ENCODE assay signal across 8 cellular contexts in genomic region chr3:46078712-46079400, GRCh38. TPM values are rescaled to one million over a fixed set of nuclear protein-coding genes. Genes with fewer than 3 reads are reported as not detected.
DNase-seq lines count a peak whose midpoint lies in the region; TF ChIP-seq lines count a peak whose summit lies in the region.

No MANE protein-coding gene starts in this region.

- CTCF ChIA-PET in Calu3 (lab: Charles Lee), result interaction anchor here (0.7 to 2.2 kb wide), 4 partner anchors 14 to 136 kb away, joined by 3 to 9 read pairs (median 4); partner anchors contain the start of gene CCR1
- CTCF ChIA-PET in SK-N-SH (lab: Yijun Ruan, JAX), result interaction anchor here (0.5 to 8.9 kb wide), 85 partner anchors 10 to 1120 kb away, joined by 3 to 280 read pairs (median 4); partner anchors contain the start of genes CXCR6, FYCO1 and XCR1
- CTCF ChIA-PET in activated naive CD4-positive, alpha-beta T cell treated with anti-CD3 and anti-CD28 coated beads for 36 hours (lab: Charles Lee), result interaction anchor here (0.6 to 8.5 kb wide), 58 partner anchors 8 to 566 kb away, joined by 3 to 263 read pairs (median 4); partner anchors contain the start of genes CCR5, CXCR6 and XCR1

- no TSS peak for BruUV-seq in Calu3 (replicated peaks; lab: Mats Ljungman, UMichigan)

- H3F3A ChIP-seq in SK-N-SH (replicated peaks; ENCODE audit: insufficient read depth), result no peaks in the 10 kb centered on the region

- peak overlapping the region in 1 of 2 experiments; percentile 24; a peak in 1 of 4 replicates for H3K4me3 ChIP-seq in SK-N-SH (ENCODE audit: low read depth in 2 of 2, low read length in 1 of 2)
- peak overlapping the region in 1 of 4 donors; percentile 27 for H3K4me3 ChIP-seq in transverse colon

- 44% methylated on average over 3 of the region's 11 CpGs for WGBS in SK-N-SH (ENCODE audit: low lambda C conversion rate)
- 8 to 33% methylated on average over 3 to 11 of the region's 11 CpGs for WGBS in transverse colon (ENCODE audit: low coverage in 1 of 2), 2 donors

- no peak overlapping the region for H3K9ac ChIP-seq in SK-N-SH

- no peaks in the 10 kb centered on the region for H3K9me2 ChIP-seq in SK-N-SH

- H3K79me2 ChIP-seq in SK-N-SH (ENCODE audit: insufficient read depth), result no peaks in the 10 kb centered on the region

- H3K27me3 Mint-ChIP-seq in Calu3 (ENCODE audit: unreplicated experiment), result no peaks in the 10 kb centered on the region
- H3K27me3 Mint-ChIP-seq in activated naive CD4-positive, alpha-beta T cell treated with anti-CD3 and anti-CD28 coated beads for 36 hours (ENCODE audit: low read depth), result peaks cover 14% of the 10 kb centered on the region

- TF ChIP-seq EP300 in SK-N-SH (IDR thresholded peaks at IDR 0.05; ENCODE audit: borderline replicate concordance in 1 of 2, low read depth in 1 of 2, low read length in 1 of 2), result no peak
- TF ChIP-seq EP300 in transverse colon (IDR thresholded peaks at IDR 0.05; ENCODE audit: low read depth), result no peak

- H3K4me1 Mint-ChIP-seq in Calu3 (ENCODE audit: low read depth, unreplicated experiment), result peaks cover 16% of the 10 kb centered on the region
- no peaks in the 10 kb centered on the region for H3K4me1 Mint-ChIP-seq in activated naive CD4-positive, alpha-beta T cell treated with anti-CD3 and anti-CD28 coated beads for 36 hours (ENCODE audit: low read depth)

- H3K4me2 ChIP-seq in SK-N-SH, result peak overlapping the region; percentile 42; the same call in 1 of the 2 replicates

- H3K27ac Mint-ChIP-seq in Calu3 (ENCODE audit: unreplicated experiment), result no peak overlapping the region
- no peak overlapping the region for H3K27ac Mint-ChIP-seq in activated naive CD4-positive, alpha-beta T cell treated with anti-CD3 and anti-CD28 coated beads for 36 hours

- H4K20me1 ChIP-seq in SK-N-SH (ENCODE audit: insufficient read depth), result no peaks in the 10 kb centered on the region

- H3K9me3 ChIP-seq in SK-N-SH (no peaks in the 10 kb centered on the region), transverse colon (no peaks in the 10 kb centered on the region)

- no peaks in the 10 kb centered on the region for H3K9me3 Mint-ChIP-seq in Calu3 (ENCODE audit: low read depth, unreplicated experiment)
- H3K9me3 Mint-ChIP-seq in activated naive CD4-positive, alpha-beta T cell treated with anti-CD3 and anti-CD28 coated beads for 36 hours, result no peaks in the 10 kb centered on the region

- TF ChIP-seq POLR2A in transverse colon (IDR thresholded peaks at IDR 0.05), result no peak

- H3K27ac ChIP-seq in SK-N-SH (ENCODE audit: low read depth in 2 of 2, low read length in 1 of 2), result no peak overlapping the region
- no peak overlapping the region for H3K27ac ChIP-seq in transverse colon

- intact Hi-C loops in Calu3 (cut with micrococcal nuclease; ENCODE audit: unreplicated experiment), result loop anchor here (1.0 to 5.0 kb wide), 3 partner anchors 92 to 237 kb away; partner anchors contain the start of gene LZTFL1
- intact Hi-C loops in activated naive CD4-positive, alpha-beta T cell treated with anti-CD3 and anti-CD28 coated beads for 36 hours (cut with micrococcal nuclease), result loop anchor here (1.0 to 5.0 kb wide), 6 partner anchors 141 to 1038 kb away; no protein-coding TSS in a partner anchor
- intact Hi-C loops in transverse colon (cut with DNase I; ENCODE audit: low total_unique reads), result loop anchor here (2.0 kb wide), 1 partner anchor 140 kb away; no protein-coding TSS in a partner anchor

- POLR2A ChIA-PET in SK-N-SH (lab: Yijun Ruan, JAX), result no interaction called here

- no peak overlapping the region for H3K4me3 Mint-ChIP-seq in Calu3 (ENCODE audit: low read depth, unreplicated experiment)
- H3K4me3 Mint-ChIP-seq in activated naive CD4-positive, alpha-beta T cell treated with anti-CD3 and anti-CD28 coated beads for 36 hours, result no peak overlapping the region

- in situ Hi-C loops in transverse colon (cut with MboI; ENCODE audit: low pct_ligation_motif_present in 1 of 4, low pct_unique_long_range_greater_than_20kb in 1 of 4, low sequenced_read_pairs in 3 of 4), result loop anchor here (5.0 to 25.0 kb wide), 5 partner anchors 133 to 324 kb away; partner anchors contain the start of genes CXCR6 (in 3 of the 4), CCR1 (in 1 of the 4), CCR2 (in 1 of the 4) and CCR5 (in 1 of the 4)

- H3K27me3 ChIP-seq in SK-N-SH (ENCODE audit: insufficient read depth), result 0 out of 2 replicates have a peak, but pooled peaks cover 5% of the 10 kb centered on the region
- H3K27me3 ChIP-seq in transverse colon, result no peaks in the 10 kb centered on the region

- H3K36me3 ChIP-seq in SK-N-SH (replicated peaks in 1 of 2; ENCODE audit: control insufficient read depth in 1 of 2, insufficient read depth in 2 of 2, low read length in 1 of 2) (no peaks in the 10 kb centered on the region), transverse colon (no peaks in the 10 kb centered on the region)

- peak; percentile 86 for DNase-seq in Calu3
- peak; percentile 83 for DNase-seq in H4 (ENCODE audit: low spot score)
- peak; percentile 71 for DNase-seq in NCI-H1105 (lab: John Stamatoyannopoulos, UW)
- DNase-seq in SK-N-SH, result peak; percentile 64
- peak; percentile 97 for DNase-seq in activated naive CD4-positive, alpha-beta T cell treated with anti-CD3 and anti-CD28 coated beads for 36 hours
- peak; percentile 84 for DNase-seq in glomerular visceral epithelial cell (ENCODE audit: extremely low spot score)
- peak; percentile 98 for DNase-seq in pons (ENCODE audit: low spot score)
- peak; percentile 93 for DNase-seq in transverse colon

- H3K4me1 ChIP-seq in SK-N-SH (ENCODE audit: control insufficient read depth in 1 of 2, insufficient read depth in 2 of 2, low read depth in 1 of 2, low read length in 1 of 2), result no peaks in the 10 kb centered on the region
- H3K4me1 ChIP-seq in transverse colon, result peaks cover 0 to 8% (median 0%) of the 10 kb centered on the region in 4 donors

- no peaks in the 10 kb centered on the region for H3K36me3 Mint-ChIP-seq in Calu3 (ENCODE audit: insufficient read depth, unreplicated experiment)
- no peaks in the 10 kb centered on the region for H3K36me3 Mint-ChIP-seq in activated naive CD4-positive, alpha-beta T cell treated with anti-CD3 and anti-CD28 coated beads for 36 hours (ENCODE audit: low read depth)

- H2AFZ ChIP-seq in SK-N-SH (ENCODE audit: low read depth), result peak overlapping the region; percentile 58

- peak; percentile 98 for TF ChIP-seq RAD21 in SK-N-SH (IDR thresholded peaks at IDR 0.05; ENCODE audit: low read length)

- TF ChIP-seq CTCF in Calu3 (IDR thresholded peaks at IDR 0.05; ENCODE audit: unreplicated experiment) (peak; percentile 93), SK-N-SH (IDR thresholded peaks at IDR 0.05) (peak; percentile 100), transverse colon (IDR thresholded peaks at IDR 0.05) (peak; percentile 94 to 99 (median 97))

TF ChIP-seq in SK-N-SH, 30 proteins besides CTCF, POLR2A, EP300 and RAD21:
- TF ChIP-seq TCF12 (IDR thresholded peaks at IDR 0.05) (no peak), ELF1 (IDR thresholded peaks at IDR 0.05) (no peak), RFX5 (IDR thresholded peaks at IDR 0.05; ENCODE audit: low read length) (no peak), GATA2 (CRISPR knock-in tag; IDR thresholded peaks at IDR 0.05) (no peak), EZH2phosphoT487 (IDR thresholded peaks at IDR 0.05; ENCODE audit: borderline replicate concordance, low read depth) (no peak), TEAD4 (IDR thresholded peaks at IDR 0.05; ENCODE audit: borderline replicate concordance, insufficient read depth) (no peak), RCOR1 (IDR thresholded peaks at IDR 0.05; ENCODE audit: low read length) (peak; percentile 40; the same call in 1 of the 2 replicates), SMC3 (IDR thresholded peaks at IDR 0.05; ENCODE audit: low read depth, low read length) (peak; percentile 97), CHD2 (IDR thresholded peaks at IDR 0.05; ENCODE audit: low read length, partially characterized antibody) (peak; percentile 22)
- TF ChIP-seq, protein P1, sequence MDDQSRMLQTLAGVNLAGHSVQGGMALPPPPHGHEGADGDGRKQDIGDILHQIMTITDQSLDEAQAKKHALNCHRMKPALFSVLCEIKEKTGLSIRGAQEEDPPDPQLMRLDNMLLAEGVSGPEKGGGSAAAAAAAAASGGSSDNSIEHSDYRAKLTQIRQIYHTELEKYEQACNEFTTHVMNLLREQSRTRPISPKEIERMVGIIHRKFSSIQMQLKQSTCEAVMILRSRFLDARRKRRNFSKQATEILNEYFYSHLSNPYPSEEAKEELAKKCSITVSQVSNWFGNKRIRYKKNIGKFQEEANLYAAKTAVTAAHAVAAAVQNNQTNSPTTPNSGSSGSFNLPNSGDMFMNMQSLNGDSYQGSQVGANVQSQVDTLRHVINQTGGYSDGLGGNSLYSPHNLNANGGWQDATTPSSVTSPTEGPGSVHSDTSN (IDR thresholded peaks at IDR 0.05), result no peak

RNA-seq across cellular contexts. Expression of gene XCR1, which starts 51.6 kb away (rescaled TPM):
- total RNA-seq in Calu3 (2022), result not detected in 2 replicates
- not detected in 2 replicates for total RNA-seq in H4 (2014; rRNA removed; shearing (Covaris generic))
- not detected in 2 replicates for polyA plus RNA-seq in SK-N-SH (2012; rRNA removed)
- polyA plus RNA-seq in SK-N-SH (2012; cell fraction: cytosol; rRNA removed), result not detected in 2 replicates
- polyA plus RNA-seq in SK-N-SH (2012; cell fraction: nucleus; rRNA removed), result not detected in 2 replicates
- total RNA-seq in activated naive CD4-positive, alpha-beta T cell treated with anti-CD3 and anti-CD28 coated beads for 36 hours, result not detected
- total RNA-seq in transverse colon, result under 1 TPM in 2 of 4 donors, not detected in 2; 0.14 to 0.32 TPM
